Comparison of ENCODE assay signal across 21 cellular contexts in the genomic region with DNA sequence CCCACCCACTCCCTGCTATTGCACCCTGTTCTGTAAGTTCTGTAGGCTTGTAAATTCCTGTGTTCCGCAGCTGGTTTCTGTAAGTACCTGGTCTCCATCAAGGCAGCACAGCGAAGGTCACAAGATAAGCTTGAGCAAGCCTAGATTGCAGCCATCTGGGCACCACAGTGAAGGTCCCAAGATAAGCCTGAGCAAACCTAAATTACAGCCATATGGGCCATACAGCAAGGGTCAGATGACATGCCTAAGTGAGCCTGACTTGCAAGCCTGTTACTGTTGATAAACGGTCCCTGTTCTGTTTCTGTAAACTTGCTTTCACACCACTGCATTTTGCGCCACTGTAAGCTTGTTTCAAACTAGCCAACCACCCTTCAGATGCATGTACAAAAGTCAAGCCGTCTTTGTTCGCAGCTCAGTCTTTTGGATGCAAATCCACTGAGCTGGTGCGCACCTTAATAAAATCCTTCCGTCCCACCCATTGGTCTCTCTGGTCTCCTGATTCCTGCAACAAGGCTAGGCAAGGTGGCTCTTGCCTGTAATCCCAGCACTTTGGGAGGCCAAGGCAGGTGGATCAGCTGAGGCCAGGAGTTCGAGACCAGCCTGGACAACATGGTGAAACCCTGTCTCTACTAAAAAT. TPM values are rescaled to one million over a fixed set of nuclear protein-coding genes. Genes with fewer than 3 reads are reported as not detected.
DNase-seq lines count a peak whose midpoint lies in the region; ATAC-seq and TF ChIP-seq lines count a peak whose summit lies in the region.
"Had no signal": no experiment of that assay in that cellular context is flagged by ENCODE, and none has a peak within 500 bp of the region (broad histone marks: within the 10 kb centered on the region; RNA-seq: fewer than 3 reads in every experiment).

No MANE protein-coding gene starts in this region.

- peak overlapping the region; percentile 10 for H2AK5ac ChIP-seq in neuronal stem cell (ENCODE audit: low read depth, low read length)

- H3K4me3 ChIP-seq in HCT116 (replicated peaks in 1 of 2; ENCODE audit: low read depth in 1 of 2, low read length in 2 of 2) (no peak overlapping the region), neuronal stem cell (ENCODE audit: low read length in 2 of 2) (no peak overlapping the region), lower leg skin (ENCODE audit: low read depth, poor library complexity, severe bottlenecking) (no peak overlapping the region)
- H3K4me3 ChIP-seq: A549, GM12878 had no signal

- H3K23ac ChIP-seq in neuronal stem cell (ENCODE audit: low read depth, low read length, poor library complexity) = no peak overlapping the region

- H4K8ac ChIP-seq in neuronal stem cell (ENCODE audit: low read depth, low read length) = no peak overlapping the region

- H2BK12ac ChIP-seq in neuronal stem cell (ENCODE audit: low read length) = no peak overlapping the region

- H3K9ac ChIP-seq in HCT116 (ENCODE audit: low read length) (no peak overlapping the region), neuronal stem cell (ENCODE audit: low read depth, low read length, poor library complexity) (no peak overlapping the region)
- H3K9ac ChIP-seq: KMS-11 had no signal

- H4K20me1 ChIP-seq in HCT116 (ENCODE audit: insufficient read depth) = no peaks in the 10 kb centered on the region

- H3K9me2 ChIP-seq in HCT116 (ENCODE audit: insufficient read depth) = no peaks in the 10 kb centered on the region

- no peak overlapping the region for H2AFZ ChIP-seq in HCT116 (ENCODE audit: low read depth, low read length, poor library complexity, severe bottlenecking)
- H2AFZ ChIP-seq in neuronal stem cell (ENCODE audit: low read length) = no peak overlapping the region

- no peak overlapping the region for H2BK15ac ChIP-seq in neuronal stem cell (ENCODE audit: low read length)

- H3K9me3 Mint-ChIP-seq in Calu3 (ENCODE audit: low read depth, unreplicated experiment) = peaks cover 26% of the 10 kb centered on the region

- H2BK120ac ChIP-seq in neuronal stem cell (ENCODE audit: low read depth, low read length) = no peak overlapping the region

- intact Hi-C loops in Calu3 (cut with micrococcal nuclease; ENCODE audit: unreplicated experiment) (no loop called here), HCT116 (cut with micrococcal nuclease) (no loop called here), lower leg skin (cut with DNase I; ENCODE audit: low total_unique reads) (no loop called here)

- H3K4me1 Mint-ChIP-seq in Calu3 (ENCODE audit: low read depth, unreplicated experiment) = peaks cover 18% of the 10 kb centered on the region

- H3K27me3 ChIP-seq in HCT116 (ENCODE audit: insufficient read depth, low read length) (no peaks in the 10 kb centered on the region), neuronal stem cell (ENCODE audit: control insufficient read depth in 3 of 3, insufficient read depth in 3 of 3, low read depth in 1 of 3, low read length in 3 of 3) (no peaks in the 10 kb centered on the region)

- H3K27me3 Mint-ChIP-seq in Calu3 (ENCODE audit: unreplicated experiment) = no peaks in the 10 kb centered on the region
- H3K27me3 Mint-ChIP-seq: B cell had no signal

- CTCF ChIA-PET in Calu3 (lab: Charles Lee) = no interaction called here
- CTCF ChIA-PET in HCT116 (lab: Charles Lee) = no interaction called here

- no peak overlapping the region for H3K4me3 Mint-ChIP-seq in Calu3 (ENCODE audit: low read depth, unreplicated experiment)
- H3K4me3 Mint-ChIP-seq: B cell, CD14-positive monocyte had no signal

- H3K36me3 ChIP-seq in HCT116 (ENCODE audit: control insufficient read depth in 1 of 2, insufficient read depth in 2 of 2, low read length in 2 of 2) (no peaks in the 10 kb centered on the region), neuronal stem cell (replicated peaks in 1 of 2; ENCODE audit: control insufficient read depth in 2 of 2, insufficient read depth in 2 of 2, low read length in 2 of 2) (no peaks in the 10 kb centered on the region)

- no TSS peak for BruUV-seq in Calu3 (replicated peaks; lab: Mats Ljungman, UMichigan)
- BruUV-seq in HCT116 (replicated peaks; lab: Mats Ljungman, UMichigan) = no TSS peak

- H3K18ac ChIP-seq in neuronal stem cell (ENCODE audit: low read length) = no peak overlapping the region

- no peaks in the 10 kb centered on the region for H3K79me2 ChIP-seq in HCT116 (ENCODE audit: insufficient read depth, low read length)

- H3K4me2 ChIP-seq in HCT116 (ENCODE audit: low read length) (no peak overlapping the region), neuronal stem cell (ENCODE audit: insufficient read depth, low read length, poor library complexity, severe bottlenecking) (no peak overlapping the region)
- H3K4me2 ChIP-seq: A549, KMS-11 had no signal

- no peak overlapping the region for H2BK5ac ChIP-seq in neuronal stem cell (ENCODE audit: low read length)

- no peaks in the 10 kb centered on the region for H3K79me1 ChIP-seq in neuronal stem cell (ENCODE audit: low read depth, low read length)

- peaks cover 8 to 12% of the 10 kb centered on the region in 2 experiments; a peak in 2 of 4 replicates for H3K9me3 ChIP-seq in HCT116 (ENCODE audit: control insufficient read depth in 1 of 2, insufficient read depth in 1 of 2, low read depth in 1 of 2, low read length in 2 of 2)
- peaks cover 0 to 14% of the 10 kb centered on the region in 2 donors for H3K9me3 ChIP-seq in neuronal stem cell (replicated peaks in 1 of 2; ENCODE audit: control insufficient read depth in 2 of 2, insufficient read depth in 1 of 2, low read depth in 1 of 2, low read length in 2 of 2)

- TF ChIP-seq POLR2A in HCT116 (IDR thresholded peaks at IDR 0.05; ENCODE audit: borderline replicate concordance, extremely low read depth, insufficient read depth, insufficient read length) (no peak), lower leg skin (IDR thresholded peaks at IDR 0.05) (no peak)

- no peak overlapping the region for H3K14ac ChIP-seq in neuronal stem cell (ENCODE audit: low read length)

- H3K27ac ChIP-seq in HCT116 (ENCODE audit: low read depth, low read length) (no peak overlapping the region), neuronal stem cell (replicated peaks; ENCODE audit: low read length) (no peak overlapping the region)
- H3K27ac ChIP-seq: A549, KMS-11 had no signal

- no CpG with 5 or more reads among the region's 9 CpGs for WGBS in neuronal stem cell (ENCODE audit: extremely low coverage in 2 of 2, insufficient read length in 2 of 2, insufficient replicate concordance in 1 of 2), 2 donors
- 81% methylated on average over 9 of the region's 9 CpGs for WGBS in lower leg skin, 2 donors

- H3K4me1 ChIP-seq in HCT116 (ENCODE audit: control insufficient read depth in 1 of 2, insufficient read depth in 2 of 2, low read length in 2 of 2) = peaks cover 0 to 15% of the 10 kb centered on the region in 2 experiments; a peak in 2 of 4 replicates
- no peaks in the 10 kb centered on the region for H3K4me1 ChIP-seq in neuronal stem cell (ENCODE audit: control insufficient read depth in 2 of 2, insufficient read depth in 1 of 2, low read depth in 1 of 2, low read length in 2 of 2)
- H3K4me1 ChIP-seq: A549 had no signal

- H3K4ac ChIP-seq in neuronal stem cell (ENCODE audit: low read length) = no peak overlapping the region

- TF ChIP-seq CTCF in Calu3 (IDR thresholded peaks at IDR 0.05; ENCODE audit: unreplicated experiment) (no peak), HCT116 (IDR thresholded peaks at IDR 0.05 in 2 of 3, conservative IDR thresholded peaks at IDR 0.05 in 1 of 3; ENCODE audit: borderline replicate concordance in 1 of 3, insufficient read depth in 1 of 3, low read depth in 2 of 3, low read length in 2 of 3) (no peak), lower leg skin (IDR thresholded peaks at IDR 0.05) (no peak)

- DNase-seq in Calu3 (no peak), HCT116 (ENCODE audit: low read depth, low spot score) (peak; percentile 19), SK-N-DZ (ENCODE audit: low spot score) (peak; percentile 28), neuronal stem cell (ENCODE audit: low spot score) (no peak), germinal center (ENCODE audit: low spot score) (no peak), lower leg skin (ENCODE audit: low spot score in 2 of 2) (no peak)
- DNase-seq in NK-92 treated with Interleukin-12 subunit alpha and Interleukin-12 subunit beta, amount 100 ng/mL, for 24 hours (lab: John Stamatoyannopoulos, UW) = no peak
- DNase-seq: DND-41, NCI-H1105 treated with DMSO at 0.1 percent for 48 hours, NCI-H2029 treated with DMSO at 0.1 percent for 48 hours, NCI-H226, NCI-H510A treated with DMSO at 0.1 percent for 48 hours, NCI-H748 treated with DMSO at 0.1 percent for 48 hours, SHP77 had no signal

- H4K91ac ChIP-seq in neuronal stem cell (ENCODE audit: low read depth, low read length, poor library complexity) = no peak overlapping the region

- POLR2A ChIA-PET in HCT116 (lab: Charles Lee) = no interaction called here

- peak overlapping the region; percentile 77 for H3K27ac Mint-ChIP-seq in Calu3 (ENCODE audit: unreplicated experiment)
- H3K27ac Mint-ChIP-seq: B cell, CD14-positive monocyte had no signal

- peaks cover 9% of the 10 kb centered on the region for H3K36me3 Mint-ChIP-seq in Calu3 (ENCODE audit: insufficient read depth, unreplicated experiment)

- RAD21 ChIA-PET in HCT116 (lab: Charles Lee; ENCODE audit: low non-redundant PET in 1 of 2, low total read pairs in 2 of 2, uncharacterized antibody in 2 of 2, unreplicated experiment in 2 of 2) = no interaction called here

- no peak for TF ChIP-seq RAD21 in HCT116 (IDR thresholded peaks at IDR 0.05; ENCODE audit: low read depth)

- ATAC-seq in HCT116 = no peak
- no peak for ATAC-seq in HG03354 (IDR thresholded peaks at IDR 0.05; ENCODE audit: poor library complexity, severe bottlenecking, unreplicated experiment)
- ATAC-seq: A549, GM12878 had no signal

TF ChIP-seq in HCT116, 20 proteins besides CTCF, POLR2A, EP300 and RAD21:
- peak; percentile 90 for TF ChIP-seq CBX3 (IDR thresholded peaks at IDR 0.05; ENCODE audit: low read depth)
- TF ChIP-seq, protein P1, sequence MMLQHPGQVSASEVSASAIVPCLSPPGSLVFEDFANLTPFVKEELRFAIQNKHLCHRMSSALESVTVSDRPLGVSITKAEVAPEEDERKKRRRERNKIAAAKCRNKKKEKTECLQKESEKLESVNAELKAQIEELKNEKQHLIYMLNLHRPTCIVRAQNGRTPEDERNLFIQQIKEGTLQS (IDR thresholded peaks at IDR 0.05) = no peak

RNA-seq across cellular contexts. Expression of a gene that starts 42.6 kb away (rescaled TPM):
- total RNA-seq in Calu3 (2022) (23.9 and 29.7 TPM in 2 replicates), HCT116 (2021; ENCODE audit: unreplicated experiment) (7.4 TPM), lower leg skin (1 to 10 TPM; 2.4 to 7.3 (median 3.4) TPM)
- polyA plus RNA-seq in HCT116 (2012) = 5.9 and 7.6 TPM in 2 replicates
- polyA plus RNA-seq in SK-N-DZ (2014; cell fraction: cytosol; rRNA removed) = 0.16 and 0.31 TPM in 2 replicates
- polyA plus RNA-seq in SK-N-DZ (2014; cell fraction: nucleus; rRNA removed) = 0.28 TPM in 1 of 2 replicates, not detected in the other
- polyA plus RNA-seq in neuronal stem cell (2013, experiment 1 of 2) = 9.4 TPM
- polyA plus RNA-seq in neuronal stem cell (2013, experiment 2 of 2) = 9.5 TPM
- total RNA-seq: H4 had no signal

Comparison
In these comparisons a context has a peak if more than half of its experiments do, and no peak if none do; other contexts are left out.
1. DNase-seq: peak in HCT116 (single experiment) and SK-N-DZ (single experiment); none in Calu3 (single experiment), neuronal stem cell (single experiment), germinal center (single experiment), lower leg skin (0 of 2) and NK-92 treated with Interleukin-12 subunit alpha and Interleukin-12 subunit beta, amount 100 ng/mL, for 24 hours (single experiment).